8 cellular contexts compared by ENCODE assay signal in genomic region chr5:108380531-108381021, GRCh38. TPM values are rescaled to one million over a fixed set of nuclear protein-coding genes. Genes with fewer than 3 reads are reported as not detected.
DNase-seq lines count a peak whose midpoint lies in the region; TF ChIP-seq lines count a peak whose summit lies in the region.

No MANE protein-coding gene starts in this region.

- H2AFZ ChIP-seq in GM23248: peak overlapping the region; percentile 91

- H3K36me3 ChIP-seq in GM23248 (ENCODE audit: low read depth) (no peaks in the 10 kb centered on the region), mesodermal cell (ENCODE audit: control insufficient read depth, insufficient read depth, low read length) (no peaks in the 10 kb centered on the region)

- H3K4me3 ChIP-seq in GM12865 (ENCODE audit: low read depth, low read length) (peak overlapping the region; percentile 71), GM23248 (peak overlapping the region; percentile 78), LNCaP clone FGC (ENCODE audit: low read depth, low read length) (peak overlapping the region; percentile 82), mesodermal cell (ENCODE audit: extremely low read depth, insufficient read depth, low read length, poor library complexity, severe bottlenecking) (peak overlapping the region; percentile 80)

- WGBS in GM23248 (ENCODE audit: low coverage in 1 of 2, low lambda C conversion rate in 2 of 2, missing lambda C conversion rate in 2 of 2), 2 experiments: 0 to 1% methylated on average over 16 to 19 of the region's 43 CpGs
- 1 to 2% methylated on average over 9 to 16 of the region's 43 CpGs for WGBS in mesodermal cell (ENCODE audit: insufficient coverage in 2 of 2), 2 experiments

- H3K79me2 ChIP-seq in GM23248 (ENCODE audit: insufficient read depth): peaks cover 44% of the 10 kb centered on the region

- H4K20me1 ChIP-seq in GM23248 (ENCODE audit: insufficient read depth): no peaks in the 10 kb centered on the region

- H3F3A ChIP-seq in GM23248 (ENCODE audit: insufficient read depth): no peaks in the 10 kb centered on the region

- peak overlapping the region; percentile 97 for H3K4me2 ChIP-seq in GM23248 (ENCODE audit: unreplicated experiment)

- peak overlapping the region; percentile 87 for H3K9ac ChIP-seq in GM23248

- H3K9me3 ChIP-seq in GM23248 (ENCODE audit: low read depth) (no peaks in the 10 kb centered on the region), mesodermal cell (ENCODE audit: control insufficient read depth, low read length) (peaks cover 6% of the 10 kb centered on the region)

- no peaks in the 10 kb centered on the region for H3K27me3 ChIP-seq in GM23248 (replicated peaks; ENCODE audit: insufficient read depth)

- in situ Hi-C loops in GM23248 (cut with MboI): no loop called here

- no peak for TF ChIP-seq CTCF in GM12865 (IDR thresholded peaks at IDR 0.05; ENCODE audit: insufficient read depth, low read depth, low read length, missing control alignments)
- no peak for TF ChIP-seq CTCF in LNCaP clone FGC (IDR thresholded peaks at IDR 0.05; ENCODE audit: control insufficient read depth, extremely low read depth, insufficient read depth)

- no peaks in the 10 kb centered on the region for H3K9me2 ChIP-seq in GM23248 (ENCODE audit: insufficient read depth)

- H3K27ac ChIP-seq in GM23248 (peak overlapping the region; percentile 23; the same call in 1 of the 2 replicates), mesodermal cell (ENCODE audit: low read depth, low read length, severe bottlenecking) (peak overlapping the region; percentile 63)

- DNase-seq in GM12865 (ENCODE audit: low read depth): peak; percentile 89
- peak; percentile 56 for DNase-seq in GM23248
- no peak for DNase-seq in LNCaP clone FGC (ENCODE audit: low read depth)
- DNase-seq in activated CD4-positive, alpha-beta T cell treated with anti-CD3 and anti-CD28 coated beads, Interleukin-2, amount 50 U/mL, for 4 hours: peak; percentile 26 to 27
- peak; percentile 48 for DNase-seq in effector CD4-positive, alpha-beta T cell
- DNase-seq in stimulated activated CD8-positive, alpha-beta memory T cell treated with anti-CD3 and anti-CD28 coated beads, Interleukin-4, amount 100 ng/mL, for 1 hour (ENCODE audit: low read depth in 2 of 2, low spot score in 1 of 2): peak; percentile 3 to 8
- no peak for DNase-seq in COR-L47 (lab: John Stamatoyannopoulos, UW)

- H3K4me1 ChIP-seq in GM23248 (ENCODE audit: insufficient read depth) (peaks cover 8% of the 10 kb centered on the region), mesodermal cell (ENCODE audit: control insufficient read depth, insufficient read depth, low read length, poor library complexity, severe bottlenecking) (no peaks in the 10 kb centered on the region)

RNA-seq across cellular contexts. Expression of gene FBXL17, which starts 1.3 kb away (rescaled TPM):
- total RNA-seq in GM23248 (2014; rRNA removed; shearing (Covaris generic)): 13.1 and 15.7 TPM in 2 replicates
- 1.8 and 1.9 TPM in 2 replicates for polyA plus RNA-seq in GM23248 (2016; fragmentation: Nextera tagmentation; extraction: Ambion mirVana)
- 14.0 TPM for polyA plus RNA-seq in mesodermal cell (2013, experiment 1 of 2)
- polyA plus RNA-seq in mesodermal cell (2013, experiment 2 of 2): 17.1 TPM

Comparison
In these comparisons a context has a peak if more than half of its experiments do, and no peak if none do; other contexts are left out.
1. DNase-seq: peak in GM12865 (single experiment), GM23248 (single experiment), activated CD4-positive, alpha-beta T cell treated with anti-CD3 and anti-CD28 coated beads, Interleukin-2, amount 50 U/mL, for 4 hours (2 of 2), effector CD4-positive, alpha-beta T cell (single experiment) and stimulated activated CD8-positive, alpha-beta memory T cell treated with anti-CD3 and anti-CD28 coated beads, Interleukin-4, amount 100 ng/mL, for 1 hour (2 of 2); none in LNCaP clone FGC (single experiment) and COR-L47 (single experiment).
2. Peak in every context shown above with its lines, with median percentiles within 50 percentile points of each other: H3K4me3 ChIP-seq.